In the genomic region with DNA sequence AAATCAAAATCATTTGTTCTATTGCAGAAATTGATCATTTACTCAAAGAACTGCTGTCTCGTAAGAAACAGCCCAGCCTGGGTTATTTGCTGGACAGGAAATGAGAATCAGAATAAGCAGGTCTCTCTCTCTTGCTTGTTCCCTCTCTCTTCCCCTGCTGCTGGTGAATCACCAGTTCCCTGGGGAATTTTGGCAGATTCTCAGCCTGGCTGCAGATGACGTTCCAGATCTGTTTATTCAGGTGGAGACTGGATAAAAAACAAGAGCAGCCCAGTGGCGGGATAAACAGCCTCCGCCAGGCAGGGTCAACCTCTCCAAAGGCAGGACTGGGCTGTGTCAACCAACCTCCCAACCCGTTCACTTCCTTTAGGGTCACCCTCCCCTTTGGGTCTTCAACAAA, we compare ENCODE assay signal across 8 cellular contexts.
A peak's percentile ranks its signal among the peaks of the same experiment; 100 is the strongest.
DNase-seq lines count a peak whose midpoint lies in the region; ATAC-seq and TF ChIP-seq lines count a peak whose summit lies in the region.

No MANE protein-coding gene starts in this region.

- no peaks in the 10 kb centered on the region for H3K9me2 ChIP-seq in hepatocyte (replicated peaks; ENCODE audit: insufficient read depth)

- TF ChIP-seq CTCF in hepatocyte (IDR thresholded peaks at IDR 0.05; ENCODE audit: poor library complexity) = no peak

- no peaks in the 10 kb centered on the region for H4K20me1 ChIP-seq in hepatocyte (ENCODE audit: insufficient read depth, poor library complexity, severe bottlenecking)

- H3K27me3 ChIP-seq in ACC112 (ENCODE audit: insufficient read depth, low read length) = no peaks in the 10 kb centered on the region
- H3K27me3 ChIP-seq in hepatocyte = no peaks in the 10 kb centered on the region
- H3K27me3 ChIP-seq in stomach smooth muscle (ENCODE audit: control insufficient read depth in 1 of 2, insufficient read depth in 2 of 2, low read length in 2 of 2) = no peaks in the 10 kb centered on the region

- DNase-seq in NCI-H1092 (lab: John Stamatoyannopoulos, UW) (peak; percentile 82), amniotic stem cell (lab: John Stamatoyannopoulos, UW) (peak; percentile 87), hepatocyte (ENCODE audit: low spot score) (peak; percentile 62), NAMALWA (ENCODE audit: low spot score) (no peak)
- DNase-seq in effector CD4-positive, alpha-beta T cell = no peak

- H3K9me3 ChIP-seq in hepatocyte (ENCODE audit: low read depth) (no peaks in the 10 kb centered on the region), stomach smooth muscle (ENCODE audit: control insufficient read depth in 2 of 2, low read length in 2 of 2) (no peaks in the 10 kb centered on the region)

- H2AFZ ChIP-seq in ACC112 (ENCODE audit: low read length, unreplicated experiment) (peak overlapping the region; percentile 24), hepatocyte (no peak overlapping the region)

- H3K36me3 ChIP-seq in ACC112 (ENCODE audit: insufficient read depth, low read length) = no peaks in the 10 kb centered on the region
- H3K36me3 ChIP-seq in hepatocyte (replicated peaks; ENCODE audit: insufficient read depth, low read depth) = no peaks in the 10 kb centered on the region
- peaks cover 0 to 2% of the 10 kb centered on the region in 2 donors for H3K36me3 ChIP-seq in stomach smooth muscle (ENCODE audit: control insufficient read depth in 2 of 2, insufficient read depth in 2 of 2, low read length in 2 of 2)

- H3K4me3 ChIP-seq in ACC112 (ENCODE audit: low read depth, low read length) (peak overlapping the region; percentile 45; the same call in 1 of the 2 replicates), hepatocyte (no peak overlapping the region), stomach smooth muscle (ENCODE audit: low read length in 2 of 2) (peak overlapping the region in 1 of 2 donors; percentile 8)

- H3K4me1 ChIP-seq in ACC112 (ENCODE audit: control insufficient read depth, insufficient read depth, low read length, unreplicated experiment) (peaks cover 28% of the 10 kb centered on the region), hepatocyte (ENCODE audit: insufficient read depth) (no peaks in the 10 kb centered on the region), stomach smooth muscle (ENCODE audit: control insufficient read depth, insufficient read depth, low read length) (peaks cover 85% of the 10 kb centered on the region)

- H3K79me2 ChIP-seq in ACC112 (ENCODE audit: control insufficient read depth, insufficient read depth, low read length, unreplicated experiment) (no peaks in the 10 kb centered on the region), hepatocyte (peaks cover 2% of the 10 kb centered on the region)

- peak overlapping the region; percentile 13 to 44 for H3K9ac ChIP-seq in stomach smooth muscle (ENCODE audit: low read length in 2 of 2)

- peak overlapping the region; percentile 13 for H3K4me2 ChIP-seq in hepatocyte

- 46% methylated on average over 5 of the region's 5 CpGs for WGBS in hepatocyte (ENCODE audit: low lambda C conversion rate, missing lambda C conversion rate)

- ATAC-seq in GM19455 (IDR thresholded peaks at IDR 0.05; ENCODE audit: unreplicated experiment) = no peak

- H3K27ac ChIP-seq in ACC112 (ENCODE audit: low read depth, low read length) = peak overlapping the region; percentile 77
- no peak overlapping the region for H3K27ac ChIP-seq in hepatocyte
- peak overlapping the region; percentile 86 for H3K27ac ChIP-seq in stomach smooth muscle (ENCODE audit: low read length)

Comparison
In these comparisons a context has a peak if more than half of its experiments do, and no peak if none do; other contexts are left out.
1. DNase-seq: peak in NCI-H1092 (single experiment), amniotic stem cell (single experiment) and hepatocyte (single experiment); none in NAMALWA (single experiment) and effector CD4-positive, alpha-beta T cell (single experiment).